In the genomic region with DNA sequence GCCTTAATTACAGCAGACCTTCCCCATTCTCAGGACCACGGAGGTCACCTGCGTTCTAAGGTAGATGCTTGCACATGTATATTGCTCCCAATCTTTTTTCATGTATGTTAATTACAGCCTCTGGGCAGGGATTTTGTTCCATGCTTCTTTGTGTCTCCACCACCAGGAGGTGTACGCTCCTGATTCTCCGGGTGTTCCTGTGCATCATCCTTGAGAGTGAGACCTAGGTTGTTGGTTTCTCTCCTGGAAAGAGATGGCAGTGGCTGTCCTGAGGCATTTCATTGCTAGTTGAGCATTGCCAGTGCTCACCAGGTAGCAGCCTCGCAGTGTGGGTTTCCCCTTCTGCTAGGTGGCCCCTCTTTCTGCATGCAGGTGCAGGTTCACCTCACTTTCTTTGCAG, we compare ENCODE assay signal across 19 cellular contexts. TPM values are rescaled to one million over a fixed set of nuclear protein-coding genes. Genes with fewer than 3 reads are reported as not detected.
DNase-seq lines count a peak whose midpoint lies in the region; ATAC-seq and TF ChIP-seq lines count a peak whose summit lies in the region.
"Had no signal": no experiment of that assay in that cellular context is flagged by ENCODE, and none has a peak within 500 bp of the region (broad histone marks: within the 10 kb centered on the region; RNA-seq: fewer than 3 reads in every experiment).

No MANE protein-coding gene starts in this region.

- POLR2A ChIA-PET in HCT116 (lab: Charles Lee), result no interaction called here

- no peaks in the 10 kb centered on the region for H4K20me1 ChIP-seq in HCT116 (ENCODE audit: insufficient read depth)

- no peaks in the 10 kb centered on the region for H3K9me2 ChIP-seq in HCT116 (ENCODE audit: insufficient read depth)

- DNase-seq in DMS 273 (lab: John Stamatoyannopoulos, UW; ENCODE audit: unreplicated experiment) (peak; percentile 55), DMS 273 treated with DMSO at 0.1 percent for 48 hours (lab: John Stamatoyannopoulos, UW) (no peak), HCT116 (ENCODE audit: low read depth, low spot score) (no peak), brain microvascular endothelial cell (no peak), neural crest cell (ENCODE audit: low read depth, low spot score) (no peak), NCI-H1694 (lab: John Stamatoyannopoulos, UW) (no peak)
- no peak for DNase-seq in activated naive CD4-positive, alpha-beta T cell treated with anti-CD3 and anti-CD28 coated beads, Interleukin-2, amount 50 U/mL, for 16 hours
- DNase-seq: activated CD4-positive, alpha-beta T cell treated with anti-CD3 and anti-CD28 coated beads, Interleukin-2, amount 50 U/mL, for 48 hours; activated naive CD8-positive, alpha-beta T cell treated with anti-CD3 and anti-CD28 coated beads, Interleukin-2, amount 50 U/mL, for 24 hours; activated T-cell treated with anti-CD3 and anti-CD28 coated beads, Interleukin-2, amount 50 U/mL, for 4 hours; CD4-positive, alpha-beta memory T cell; head of caudate nucleus; kidney glomerular epithelial cell; mucosa of descending colon; NCI-H345; ovary; stimulated activated naive CD8-positive, alpha-beta T cell treated with anti-CD3 and anti-CD28 coated beads, Interleukin-15, amount 100 ng/mL, for 72 hours had no signal

- H3K9me3 Mint-ChIP-seq in neural crest cell, result no peaks in the 10 kb centered on the region
- H3K9me3 Mint-ChIP-seq: activated naive CD8-positive, alpha-beta T cell treated with anti-CD3 and anti-CD28 coated beads, Interleukin-2, amount 50 U/mL, for 24 hours; activated T-cell treated with anti-CD3 and anti-CD28 coated beads, Interleukin-2, amount 50 U/mL, for 4 hours; stimulated activated naive CD8-positive, alpha-beta T cell treated with anti-CD3 and anti-CD28 coated beads, Interleukin-15, amount 100 ng/mL, for 72 hours had no signal

- H3K4me3 ChIP-seq in HCT116 (replicated peaks in 1 of 2; ENCODE audit: low read depth in 1 of 2, low read length in 2 of 2) (no peak overlapping the region), brain microvascular endothelial cell (ENCODE audit: low read depth, low read length) (no peak overlapping the region)
- H3K4me3 ChIP-seq: mucosa of descending colon, ovary had no signal

- H2AFZ ChIP-seq in HCT116 (ENCODE audit: low read depth, low read length, poor library complexity, severe bottlenecking), result no peak overlapping the region

- TF ChIP-seq RAD21 in HCT116 (IDR thresholded peaks at IDR 0.05; ENCODE audit: low read depth), result no peak

- no peak overlapping the region for H3K4me2 ChIP-seq in HCT116 (ENCODE audit: low read length)

- in situ Hi-C loops in brain microvascular endothelial cell (cut with HindIII; ENCODE audit: low pct_ligation_motif_present, low sequenced_read_pairs), result no loop called here

- H3K27ac ChIP-seq in HCT116 (ENCODE audit: low read depth, low read length), result no peak overlapping the region
- no peak overlapping the region for H3K27ac ChIP-seq in brain microvascular endothelial cell
- H3K27ac ChIP-seq: ovary had no signal

- H3K27ac Mint-ChIP-seq in neural crest cell (ENCODE audit: unreplicated experiment), result no peak overlapping the region
- H3K27ac Mint-ChIP-seq: activated naive CD8-positive, alpha-beta T cell treated with anti-CD3 and anti-CD28 coated beads, Interleukin-2, amount 50 U/mL, for 24 hours; CD4-positive, alpha-beta memory T cell had no signal

- ATAC-seq in HCT116, result no peak
- no peak for ATAC-seq in GM18520 (IDR thresholded peaks at IDR 0.05; ENCODE audit: unreplicated experiment)
- ATAC-seq: activated naive CD8-positive, alpha-beta T cell treated with anti-CD3 and anti-CD28 coated beads, Interleukin-2, amount 50 U/mL, for 24 hours; activated T-cell treated with anti-CD3 and anti-CD28 coated beads, Interleukin-2, amount 50 U/mL, for 4 hours; mucosa of descending colon; stimulated activated naive CD8-positive, alpha-beta T cell treated with anti-CD3 and anti-CD28 coated beads, Interleukin-15, amount 100 ng/mL, for 72 hours had no signal

- TF ChIP-seq CTCF in HCT116 (IDR thresholded peaks at IDR 0.05 in 2 of 3, conservative IDR thresholded peaks at IDR 0.05 in 1 of 3; ENCODE audit: borderline replicate concordance in 1 of 3, insufficient read depth in 1 of 3, low read depth in 2 of 3, low read length in 2 of 3) (peak; percentile 3 to 45 (median 29); a peak in 3 of 6 replicates), brain microvascular endothelial cell (IDR thresholded peaks at IDR 0.05; ENCODE audit: low read depth, low read length, missing control alignments) (peak; percentile 54), neural crest cell (conservative IDR thresholded peaks at IDR 0.05) (peak; percentile 34)

- H3K4me3 Mint-ChIP-seq in neural crest cell, result no peak overlapping the region
- H3K4me3 Mint-ChIP-seq: activated naive CD8-positive, alpha-beta T cell treated with anti-CD3 and anti-CD28 coated beads, Interleukin-2, amount 50 U/mL, for 24 hours; activated T-cell treated with anti-CD3 and anti-CD28 coated beads, Interleukin-2, amount 50 U/mL, for 4 hours; CD4-positive, alpha-beta memory T cell; stimulated activated naive CD8-positive, alpha-beta T cell treated with anti-CD3 and anti-CD28 coated beads, Interleukin-15, amount 100 ng/mL, for 72 hours had no signal

- no peaks in the 10 kb centered on the region for H3K36me3 Mint-ChIP-seq in neural crest cell (ENCODE audit: low read depth)
- H3K36me3 Mint-ChIP-seq: CD4-positive, alpha-beta memory T cell had no signal

- RAD21 ChIA-PET in HCT116 (lab: Charles Lee; ENCODE audit: low non-redundant PET in 1 of 2, low total read pairs in 2 of 2, uncharacterized antibody in 2 of 2, unreplicated experiment in 2 of 2), result no interaction called here

- H3K36me3 ChIP-seq in HCT116 (ENCODE audit: control insufficient read depth in 1 of 2, insufficient read depth in 2 of 2, low read length in 2 of 2) (no peaks in the 10 kb centered on the region), brain microvascular endothelial cell (replicated peaks) (no peaks in the 10 kb centered on the region)
- H3K36me3 ChIP-seq: ovary had no signal

- no peak for TF ChIP-seq POLR2A in HCT116 (IDR thresholded peaks at IDR 0.05; ENCODE audit: borderline replicate concordance, extremely low read depth, insufficient read depth, insufficient read length)

- H3K27me3 Mint-ChIP-seq in neural crest cell (ENCODE audit: low read depth), result peaks cover 22% of the 10 kb centered on the region

- no peaks in the 10 kb centered on the region for H3K27me3 ChIP-seq in HCT116 (ENCODE audit: insufficient read depth, low read length)
- no peaks in the 10 kb centered on the region for H3K27me3 ChIP-seq in brain microvascular endothelial cell (replicated peaks)
- H3K27me3 ChIP-seq: ovary had no signal

- BruUV-seq in HCT116 (replicated peaks; lab: Mats Ljungman, UMichigan), result no TSS peak

- no peaks in the 10 kb centered on the region for H3K9me3 ChIP-seq in HCT116 (ENCODE audit: control insufficient read depth in 1 of 2, insufficient read depth in 1 of 2, low read depth in 1 of 2, low read length in 2 of 2)
- H3K9me3 ChIP-seq: mucosa of descending colon, ovary had no signal

- H3K79me2 ChIP-seq in HCT116 (ENCODE audit: insufficient read depth, low read length), result no peaks in the 10 kb centered on the region

- H3K4me1 Mint-ChIP-seq in neural crest cell, result peaks cover 6% of the 10 kb centered on the region
- H3K4me1 Mint-ChIP-seq: activated naive CD8-positive, alpha-beta T cell treated with anti-CD3 and anti-CD28 coated beads, Interleukin-2, amount 50 U/mL, for 24 hours; CD4-positive, alpha-beta memory T cell; stimulated activated naive CD8-positive, alpha-beta T cell treated with anti-CD3 and anti-CD28 coated beads, Interleukin-15, amount 100 ng/mL, for 72 hours had no signal

- H3K9ac ChIP-seq in HCT116 (ENCODE audit: low read length), result no peak overlapping the region

- intact Hi-C loops in HCT116 (cut with micrococcal nuclease), result loop anchor here (2.0 kb wide), 1 partner anchor 120 kb away; no protein-coding TSS in a partner anchor

- CTCF ChIA-PET in HCT116 (lab: Charles Lee), result no interaction called here

- peaks cover 14 to 23% of the 10 kb centered on the region in 2 experiments for H3K4me1 ChIP-seq in HCT116 (ENCODE audit: control insufficient read depth in 1 of 2, insufficient read depth in 2 of 2, low read length in 2 of 2)

TF ChIP-seq in HCT116, 20 proteins besides CTCF, POLR2A, EP300 and RAD21 (continues in another document):
- TF ChIP-seq POLR2AphosphoS5 (IDR thresholded peaks at IDR 0.05; ENCODE audit: low read depth, low read length) (no peak), ZFX (IDR thresholded peaks at IDR 0.05) (no peak), CEBPB (IDR thresholded peaks at IDR 0.05; ENCODE audit: low read depth) (no peak), YY1 (IDR thresholded peaks at IDR 0.05; ENCODE audit: extremely low read depth, insufficient replicate concordance, low read depth, low read length) (no peak), ZNF274 (IDR thresholded peaks at IDR 0.05; ENCODE audit: low read depth, low read length) (no peak), EGR1 (IDR thresholded peaks at IDR 0.05; ENCODE audit: low read depth) (no peak), CBX3 (IDR thresholded peaks at IDR 0.05; ENCODE audit: low read depth) (no peak), TCF7L2 (IDR thresholded peaks at IDR 0.05; ENCODE audit: borderline replicate concordance, extremely low read depth, insufficient read depth, insufficient read length) (no peak)
- TF ChIP-seq, protein P1, sequence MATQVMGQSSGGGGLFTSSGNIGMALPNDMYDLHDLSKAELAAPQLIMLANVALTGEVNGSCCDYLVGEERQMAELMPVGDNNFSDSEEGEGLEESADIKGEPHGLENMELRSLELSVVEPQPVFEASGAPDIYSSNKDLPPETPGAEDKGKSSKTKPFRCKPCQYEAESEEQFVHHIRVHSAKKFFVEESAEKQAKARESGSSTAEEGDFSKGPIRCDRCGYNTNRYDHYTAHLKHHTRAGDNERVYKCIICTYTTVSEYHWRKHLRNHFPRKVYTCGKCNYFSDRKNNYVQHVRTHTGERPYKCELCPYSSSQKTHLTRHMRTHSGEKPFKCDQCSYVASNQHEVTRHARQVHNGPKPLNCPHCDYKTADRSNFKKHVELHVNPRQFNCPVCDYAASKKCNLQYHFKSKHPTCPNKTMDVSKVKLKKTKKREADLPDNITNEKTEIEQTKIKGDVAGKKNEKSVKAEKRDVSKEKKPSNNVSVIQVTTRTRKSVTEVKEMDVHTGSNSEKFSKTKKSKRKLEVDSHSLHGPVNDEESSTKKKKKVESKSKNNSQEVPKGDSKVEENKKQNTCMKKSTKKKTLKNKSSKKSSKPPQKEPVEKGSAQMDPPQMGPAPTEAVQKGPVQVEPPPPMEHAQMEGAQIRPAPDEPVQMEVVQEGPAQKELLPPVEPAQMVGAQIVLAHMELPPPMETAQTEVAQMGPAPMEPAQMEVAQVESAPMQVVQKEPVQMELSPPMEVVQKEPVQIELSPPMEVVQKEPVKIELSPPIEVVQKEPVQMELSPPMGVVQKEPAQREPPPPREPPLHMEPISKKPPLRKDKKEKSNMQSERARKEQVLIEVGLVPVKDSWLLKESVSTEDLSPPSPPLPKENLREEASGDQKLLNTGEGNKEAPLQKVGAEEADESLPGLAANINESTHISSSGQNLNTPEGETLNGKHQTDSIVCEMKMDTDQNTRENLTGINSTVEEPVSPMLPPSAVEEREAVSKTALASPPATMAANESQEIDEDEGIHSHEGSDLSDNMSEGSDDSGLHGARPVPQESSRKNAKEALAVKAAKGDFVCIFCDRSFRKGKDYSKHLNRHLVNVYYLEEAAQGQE (IDR thresholded peaks at IDR 0.05; ENCODE audit: low read depth), result no peak

RNA-seq across cellular contexts. Expression of a gene that starts 52.8 kb away (rescaled TPM):
- total RNA-seq in HCT116 (2021; ENCODE audit: unreplicated experiment) (2.2 TPM), neural crest cell (not detected in 2 replicates)
- 0.82 and 1.2 TPM in 2 replicates for polyA plus RNA-seq in HCT116 (2012)
- total RNA-seq: A172; activated T-cell treated with anti-CD3 and anti-CD28 coated beads, Interleukin-2, amount 50 U/mL, for 4 hours had no signal
- polyA plus RNA-seq: CD4-positive, alpha-beta memory T cell had no signal
